In the genomic region with DNA sequence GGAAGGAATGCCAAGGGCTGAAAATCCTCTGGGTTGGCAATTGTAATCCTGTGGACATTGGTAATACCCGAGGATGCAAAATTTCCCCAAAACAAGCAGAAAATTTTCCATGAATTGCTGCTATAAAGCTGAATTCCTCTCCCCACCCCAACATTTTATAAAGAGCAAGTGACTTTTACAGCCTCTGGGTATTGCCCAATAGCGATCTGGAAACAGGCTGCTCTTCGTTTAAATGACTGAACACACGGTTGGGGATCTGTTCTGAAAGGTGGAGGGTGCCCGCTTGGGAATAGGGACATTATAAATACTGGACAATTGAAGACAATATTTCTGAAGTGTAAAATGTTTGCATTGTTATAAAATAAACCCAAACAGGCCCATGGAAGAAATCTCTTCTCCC, we compare ENCODE assay signal across 2 cellular contexts.
TF ChIP-seq lines count a peak whose summit lies in the region.

No MANE protein-coding gene starts in this region.

TF ChIP-seq in HCT116, 20 proteins besides CTCF, POLR2A, EP300 and RAD21:
- TF ChIP-seq, protein P1, sequence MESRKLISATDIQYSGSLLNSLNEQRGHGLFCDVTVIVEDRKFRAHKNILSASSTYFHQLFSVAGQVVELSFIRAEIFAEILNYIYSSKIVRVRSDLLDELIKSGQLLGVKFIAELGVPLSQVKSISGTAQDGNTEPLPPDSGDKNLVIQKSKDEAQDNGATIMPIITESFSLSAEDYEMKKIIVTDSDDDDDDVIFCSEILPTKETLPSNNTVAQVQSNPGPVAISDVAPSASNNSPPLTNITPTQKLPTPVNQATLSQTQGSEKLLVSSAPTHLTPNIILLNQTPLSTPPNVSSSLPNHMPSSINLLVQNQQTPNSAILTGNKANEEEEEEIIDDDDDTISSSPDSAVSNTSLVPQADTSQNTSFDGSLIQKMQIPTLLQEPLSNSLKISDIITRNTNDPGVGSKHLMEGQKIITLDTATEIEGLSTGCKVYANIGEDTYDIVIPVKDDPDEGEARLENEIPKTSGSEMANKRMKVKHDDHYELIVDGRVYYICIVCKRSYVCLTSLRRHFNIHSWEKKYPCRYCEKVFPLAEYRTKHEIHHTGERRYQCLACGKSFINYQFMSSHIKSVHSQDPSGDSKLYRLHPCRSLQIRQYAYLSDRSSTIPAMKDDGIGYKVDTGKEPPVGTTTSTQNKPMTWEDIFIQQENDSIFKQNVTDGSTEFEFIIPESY (IDR thresholded peaks at IDR 0.05; ENCODE audit: extremely low read depth, insufficient replicate concordance, low read length): no peak
- TF ChIP-seq, protein P2, sequence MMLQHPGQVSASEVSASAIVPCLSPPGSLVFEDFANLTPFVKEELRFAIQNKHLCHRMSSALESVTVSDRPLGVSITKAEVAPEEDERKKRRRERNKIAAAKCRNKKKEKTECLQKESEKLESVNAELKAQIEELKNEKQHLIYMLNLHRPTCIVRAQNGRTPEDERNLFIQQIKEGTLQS (IDR thresholded peaks at IDR 0.05): no peak
- TF ChIP-seq SP1 (IDR thresholded peaks at IDR 0.05; ENCODE audit: low read depth): no peak
- no peak for TF ChIP-seq ZFX (IDR thresholded peaks at IDR 0.05)
- no peak for TF ChIP-seq EZH2phosphoT487 (IDR thresholded peaks at IDR 0.05; ENCODE audit: borderline replicate concordance)
- peak; percentile 60 for TF ChIP-seq CEBPB (IDR thresholded peaks at IDR 0.05; ENCODE audit: low read depth)
- no peak for TF ChIP-seq FOSL1 (IDR thresholded peaks at IDR 0.05; ENCODE audit: low read depth)

TF ChIP-seq in WTC11, 78 proteins besides CTCF, POLR2A, EP300 and RAD21 (continued from another document):
- TF ChIP-seq, protein P3, sequence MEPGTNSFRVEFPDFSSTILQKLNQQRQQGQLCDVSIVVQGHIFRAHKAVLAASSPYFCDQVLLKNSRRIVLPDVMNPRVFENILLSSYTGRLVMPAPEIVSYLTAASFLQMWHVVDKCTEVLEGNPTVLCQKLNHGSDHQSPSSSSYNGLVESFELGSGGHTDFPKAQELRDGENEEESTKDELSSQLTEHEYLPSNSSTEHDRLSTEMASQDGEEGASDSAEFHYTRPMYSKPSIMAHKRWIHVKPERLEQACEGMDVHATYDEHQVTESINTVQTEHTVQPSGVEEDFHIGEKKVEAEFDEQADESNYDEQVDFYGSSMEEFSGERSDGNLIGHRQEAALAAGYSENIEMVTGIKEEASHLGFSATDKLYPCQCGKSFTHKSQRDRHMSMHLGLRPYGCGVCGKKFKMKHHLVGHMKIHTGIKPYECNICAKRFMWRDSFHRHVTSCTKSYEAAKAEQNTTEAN (CRISPR knock-in tag; IDR thresholded peaks at IDR 0.05): no peak
